Comparison of ENCODE assay signal across 8 cellular contexts in the genomic region with DNA sequence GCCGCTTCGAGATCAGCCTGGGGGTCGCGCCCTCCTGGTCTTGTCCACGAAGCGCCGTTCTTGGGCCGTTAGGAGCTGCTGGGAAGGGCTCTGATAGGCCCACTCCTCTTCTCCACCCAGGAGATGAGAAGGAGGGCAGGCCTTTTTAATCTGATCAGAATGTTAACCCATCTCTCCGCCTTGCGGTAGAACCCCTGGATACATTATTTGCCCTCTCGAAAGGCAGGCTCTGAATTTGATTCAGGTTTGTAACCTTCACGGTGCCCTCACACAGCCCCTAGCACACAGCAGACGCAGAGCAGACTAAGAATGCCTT. TPM values are rescaled to one million over a fixed set of nuclear protein-coding genes. Genes with fewer than 3 reads are reported as not detected.
DNase-seq lines count a peak whose midpoint lies in the region; ATAC-seq, FAIRE-seq and TF ChIP-seq lines count a peak whose summit lies in the region.

A gene (plus strand): TSS at position 43 of the 316 bp plus-strand sequence. CDS start 9,741 bp downstream, outside the sequence.

- CTCF ChIA-PET in Panc1 (lab: Charles Lee) (interaction anchor here (0.6 to 2.0 kb wide), 9 partner anchors 15 to 505 kb away, joined by 3 to 10 read pairs (median 6); no protein-coding TSS in a partner anchor), endothelial cell of umbilical vein (lab: Charles Lee) (interaction anchor here (0.6 to 1.9 kb wide), 69 partner anchors 8 to 1140 kb away, joined by 3 to 29 read pairs (median 4); a partner anchor contains a TSS)

- H3K36me3 Mint-ChIP-seq in CD4-positive, CD25-positive, alpha-beta regulatory T cell, result no peaks in the 10 kb centered on the region
- H3K36me3 Mint-ChIP-seq in neural crest cell (ENCODE audit: low read depth), result peaks cover 2% of the 10 kb centered on the region

- BruUV-seq in Panc1 (replicated peaks; lab: Mats Ljungman, UMichigan) (no TSS peak), endothelial cell of umbilical vein (replicated peaks; lab: Mats Ljungman, UMichigan) (TSS peak; percentile 30)

- no peak for DNase-seq in CD4-positive, CD25-positive, alpha-beta regulatory T cell
- no peak for DNase-seq in Panc1 (ENCODE audit: low read depth, low spot score)
- no peak for DNase-seq in endothelial cell of umbilical vein (ENCODE audit: low read depth, low spot score)
- DNase-seq in neural crest cell (ENCODE audit: low read depth, low spot score), result no peak
- DNase-seq in Kasumi-1 (lab: John Stamatoyannopoulos, UW), result no peak
- DNase-seq in NCI-H2171 treated with DMSO at 0.1 percent for 48 hours (lab: John Stamatoyannopoulos, UW), result no peak
- DNase-seq in stimulated activated CD4-positive, alpha-beta T cell treated with anti-CD3 and anti-CD28 coated beads, Interleukin-2, amount 100 ng/mL, for 24 hours, result no peak

- peak within 1 kb of the TSS; percentile 61 for H3K27ac ChIP-seq in CD4-positive, CD25-positive, alpha-beta regulatory T cell (ENCODE audit: insufficient read depth, low read length, poor library complexity, severe bottlenecking)
- peak within 1 kb of the TSS; percentile 99 for H3K27ac ChIP-seq in Panc1 (ENCODE audit: low read length)
- peak within 1 kb of the TSS; percentile 92 for H3K27ac ChIP-seq in endothelial cell of umbilical vein (ENCODE audit: insufficient read depth, low read depth, low read length)

- peak; percentile 12 for FAIRE-seq in endothelial cell of umbilical vein (lab: Jason Lieb, UNC)

- H3K9me3 ChIP-seq in CD4-positive, CD25-positive, alpha-beta regulatory T cell (ENCODE audit: control insufficient read depth in 2 of 2, low read length in 2 of 2), result no peaks in the 10 kb centered on the region
- H3K9me3 ChIP-seq in Panc1 (ENCODE audit: control insufficient read depth, insufficient read depth, low read depth, low read length) (peaks cover 12% of the 10 kb centered on the region; the same call in 1 of the 2 replicates), endothelial cell of umbilical vein (replicated peaks; ENCODE audit: control insufficient read depth, insufficient read depth, low read length) (no peaks in the 10 kb centered on the region)

- H3K79me2 ChIP-seq in endothelial cell of umbilical vein (ENCODE audit: control insufficient read depth, insufficient read depth, low read length), result no peaks in the 10 kb centered on the region

- H3K9me3 Mint-ChIP-seq in CD4-positive, CD25-positive, alpha-beta regulatory T cell, result peaks cover 0 to 1% (median 0%) of the 10 kb centered on the region in 7 donors
- H3K9me3 Mint-ChIP-seq in neural crest cell, result peaks cover 8% of the 10 kb centered on the region

- POLR2A ChIA-PET in Panc1 (lab: Charles Lee) (interaction anchor here (0.6 kb wide), 2 partner anchors 143 to 390 kb away, joined by 3 to 4 read pairs; no protein-coding TSS in a partner anchor), endothelial cell of umbilical vein (lab: Charles Lee) (interaction anchor here (0.6 to 1.0 kb wide), 2 partner anchors 55 to 214 kb away, joined by 3 read pairs; a partner anchor contains a TSS)

- no peaks in the 10 kb centered on the region for H3K36me3 ChIP-seq in CD4-positive, CD25-positive, alpha-beta regulatory T cell (ENCODE audit: control insufficient read depth, insufficient read depth, low read length)
- H3K36me3 ChIP-seq in Panc1 (ENCODE audit: control insufficient read depth, insufficient read depth, low read length), result no peaks in the 10 kb centered on the region
- no peaks in the 10 kb centered on the region for H3K36me3 ChIP-seq in endothelial cell of umbilical vein (ENCODE audit: control insufficient read depth in 2 of 2, extremely low read depth in 1 of 2, insufficient read depth in 2 of 2, low read length in 2 of 2)

- dilution Hi-C loops in endothelial cell of umbilical vein (cut with MboI; ENCODE audit: extremely low pct_ligation_motif_present, low sequenced_read_pairs), result no loop called here

- peaks cover 6% of the 10 kb centered on the region for H3K4me1 ChIP-seq in CD4-positive, CD25-positive, alpha-beta regulatory T cell (ENCODE audit: control insufficient read depth, insufficient read depth, low read length, poor library complexity, severe bottlenecking)
- H3K4me1 ChIP-seq in Panc1 (ENCODE audit: control insufficient read depth, insufficient read depth, low read length) (peaks cover 8% of the 10 kb centered on the region), endothelial cell of umbilical vein (ENCODE audit: control insufficient read depth, extremely low read depth, insufficient read depth, low read length) (peaks cover 4% of the 10 kb centered on the region)

- peaks cover 9% of the 10 kb centered on the region for H3K27me3 Mint-ChIP-seq in CD4-positive, CD25-positive, alpha-beta regulatory T cell
- H3K27me3 Mint-ChIP-seq in neural crest cell (ENCODE audit: low read depth), result no peaks in the 10 kb centered on the region

- peaks cover 6 to 18% (median 9%) of the 10 kb centered on the region in 4 donors for H3K4me1 Mint-ChIP-seq in CD4-positive, CD25-positive, alpha-beta regulatory T cell
- H3K4me1 Mint-ChIP-seq in neural crest cell, result peaks cover 16% of the 10 kb centered on the region

- in situ Hi-C loops in Panc1 (cut with HindIII; ENCODE audit: low pct_unique_long_range_greater_than_20kb, low sequenced_read_pairs), result no loop called here

- TF ChIP-seq POLR2A in endothelial cell of umbilical vein (IDR thresholded peaks at IDR 0.05; ENCODE audit: low read depth, low read length), result no peak

- peak within 1 kb of the TSS; percentile 87 for H3K4me3 ChIP-seq in CD4-positive, CD25-positive, alpha-beta regulatory T cell (ENCODE audit: low read depth, low read length)
- H3K4me3 ChIP-seq in Panc1 (ENCODE audit: low read depth in 2 of 2, low read length in 2 of 2) (peak within 1 kb of the TSS; percentile 67 to 74), endothelial cell of umbilical vein (replicated peaks in 1 of 3; ENCODE audit: insufficient read depth in 1 of 3, low read depth in 1 of 3, low read length in 3 of 3) (peak within 1 kb of the TSS; percentile 40 to 82 (median 49))

- H3K4me3 Mint-ChIP-seq in CD4-positive, CD25-positive, alpha-beta regulatory T cell, result peak within 1 kb of the TSS; percentile 81 to 97 (median 88)
- peak within 1 kb of the TSS; percentile 85 for H3K4me3 Mint-ChIP-seq in neural crest cell

- peak within 1 kb of the TSS; percentile 98 for H3K4me2 ChIP-seq in endothelial cell of umbilical vein (ENCODE audit: insufficient read depth, low read length)

- H3K9me1 ChIP-seq in endothelial cell of umbilical vein (replicated peaks; ENCODE audit: control insufficient read depth, extremely low read depth, insufficient read depth, low read length), result no peaks in the 10 kb centered on the region

- intact Hi-C loops in Panc1 (cut with micrococcal nuclease; ENCODE audit: unreplicated experiment), result loop anchor here (5.0 to 10.0 kb wide), 2 partner anchors 340 to 437 kb away; no protein-coding TSS in a partner anchor
- intact Hi-C loops in endothelial cell of umbilical vein (cut with micrococcal nuclease), result loop anchor here (1.0 to 10.0 kb wide), 6 partner anchors 130 to 963 kb away; no protein-coding TSS in a partner anchor

- peak within 1 kb of the TSS; percentile 92 to 93 (median 92) for H3K27ac Mint-ChIP-seq in CD4-positive, CD25-positive, alpha-beta regulatory T cell
- H3K27ac Mint-ChIP-seq in neural crest cell (ENCODE audit: unreplicated experiment), result peak within 1 kb of the TSS; percentile 97

- H2AFZ ChIP-seq in endothelial cell of umbilical vein (ENCODE audit: low read depth, low read length), result peak within 1 kb of the TSS; percentile 97

- TF ChIP-seq CTCF in Panc1 (IDR thresholded peaks at IDR 0.05), result no peak
- TF ChIP-seq CTCF in endothelial cell of umbilical vein (IDR thresholded peaks at IDR 0.05; ENCODE audit: extremely low read depth in 1 of 2, insufficient read depth in 1 of 2, low read depth in 1 of 2, low read length in 2 of 2), result no peak
- TF ChIP-seq CTCF in neural crest cell (conservative IDR thresholded peaks at IDR 0.05), result no peak

- H3K27me3 ChIP-seq in CD4-positive, CD25-positive, alpha-beta regulatory T cell (ENCODE audit: control insufficient read depth, insufficient read depth, low read length), result no peaks in the 10 kb centered on the region
- H3K27me3 ChIP-seq in Panc1 (ENCODE audit: control insufficient read depth, insufficient read depth, low read length) (no peaks in the 10 kb centered on the region), endothelial cell of umbilical vein (ENCODE audit: control insufficient read depth in 2 of 2, insufficient read depth in 2 of 2, low read length in 2 of 2) (no peaks in the 10 kb centered on the region)

- no peaks in the 10 kb centered on the region for H4K20me1 ChIP-seq in endothelial cell of umbilical vein (replicated peaks; ENCODE audit: control insufficient read depth, extremely low read depth, insufficient read depth, low read length)

- peak within 1 kb of the TSS; percentile 93 for H3K9ac ChIP-seq in endothelial cell of umbilical vein (replicated peaks; ENCODE audit: extremely low read depth, insufficient read depth, low read length)

- no peak for ATAC-seq in CD4-positive, CD25-positive, alpha-beta regulatory T cell (ENCODE audit: low read depth in 2 of 2)
- ATAC-seq in Panc1, result no peak; the same call in none of the 2 replicates
- no peak for ATAC-seq in GM18868 (IDR thresholded peaks at IDR 0.05; ENCODE audit: unreplicated experiment)

TF ChIP-seq in endothelial cell of umbilical vein, 7 proteins besides CTCF, POLR2A, EP300 and RAD21 (continues in another document):
- no peak for TF ChIP-seq GATA2 (IDR thresholded peaks at IDR 0.05; ENCODE audit: insufficient read depth, insufficient read length, low read depth, low read length)
- no peak for TF ChIP-seq MYC (IDR thresholded peaks at IDR 0.05; ENCODE audit: low read depth, low read length)
- no peak for TF ChIP-seq FOS (IDR thresholded peaks at IDR 0.05; ENCODE audit: borderline replicate concordance, insufficient read depth, low read length)
- no peak for TF ChIP-seq EZH2 (IDR thresholded peaks at IDR 0.05; ENCODE audit: borderline replicate concordance, low read depth, low read length, severe bottlenecking)
- TF ChIP-seq, protein P1, sequence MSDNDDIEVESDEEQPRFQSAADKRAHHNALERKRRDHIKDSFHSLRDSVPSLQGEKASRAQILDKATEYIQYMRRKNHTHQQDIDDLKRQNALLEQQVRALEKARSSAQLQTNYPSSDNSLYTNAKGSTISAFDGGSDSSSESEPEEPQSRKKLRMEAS (IDR thresholded peaks at IDR 0.05; ENCODE audit: insufficient read depth, insufficient read length), result no peak

RNA-seq across cellular contexts. Expression of the gene that starts here (rescaled TPM):
- not detected for total RNA-seq in CD4-positive, CD25-positive, alpha-beta regulatory T cell
- polyA plus RNA-seq in CD4-positive, CD25-positive, alpha-beta regulatory T cell, result not detected
- total RNA-seq in Panc1 (2021; ENCODE audit: unreplicated experiment) (not detected), endothelial cell of umbilical vein (not detected in 2 replicates), neural crest cell (not detected in 2 replicates)
- polyA plus RNA-seq in Panc1 (2012; ENCODE audit: insufficient read length), result not detected
- not detected in 2 replicates for polyA plus RNA-seq in endothelial cell of umbilical vein
- polyA plus RNA-seq in endothelial cell of umbilical vein (2011; cell fraction: cytosol; rRNA removed), result not detected in 2 replicates
- polyA plus RNA-seq in endothelial cell of umbilical vein (2011; cell fraction: nucleus; rRNA removed), result not detected in 2 replicates
- not detected in 2 replicates for polyA plus RNA-seq in endothelial cell of umbilical vein (2012)
- not detected in 2 replicates for polyA minus RNA-seq in endothelial cell of umbilical vein
- not detected for polyA minus RNA-seq in endothelial cell of umbilical vein (2011; cell fraction: cytosol; rRNA and poly(A)+ RNA removed)
- polyA minus RNA-seq in endothelial cell of umbilical vein (2011; cell fraction: nucleus; rRNA and poly(A)+ RNA removed), result not detected in 2 replicates
